Comparison of ENCODE assay signal across 9 cellular contexts in genomic region chr11:128709402-128709801, GRCh38. TPM values are rescaled to one million over a fixed set of nuclear protein-coding genes. Genes with fewer than 3 reads are reported as not detected.
DNase-seq lines count a peak whose midpoint lies in the region; ATAC-seq, FAIRE-seq and TF ChIP-seq lines count a peak whose summit lies in the region.
"Had no signal": no experiment of that assay in that cellular context is flagged by ENCODE, and none has a peak within 500 bp of the region (broad histone marks: within the 10 kb centered on the region; RNA-seq: fewer than 3 reads in every experiment).

No MANE protein-coding gene starts in this region.

- no peak for TF ChIP-seq CTCF in A673 (conservative IDR thresholded peaks at IDR 0.05; ENCODE audit: low read depth, low read length)
- no peak for TF ChIP-seq CTCF in HFF-Myc (IDR thresholded peaks at IDR 0.05; ENCODE audit: low read depth, low read length, missing control alignments)
- TF ChIP-seq CTCF in cardiac fibroblast (IDR thresholded peaks at IDR 0.05; ENCODE audit: low read depth, low read length): no peak
- TF ChIP-seq CTCF in HepG2 (CRISPR knock-in tag; IDR thresholded peaks at IDR 0.05): no peak

- no peak overlapping the region for H2AFZ ChIP-seq in HepG2 (ENCODE audit: low read length)

- TF ChIP-seq RAD21 in HepG2 (CRISPR knock-in tag; IDR thresholded peaks at IDR 0.05): no peak

- no peak overlapping the region for H3K4me2 ChIP-seq in HepG2 (ENCODE audit: low read depth, low read length)

- H3K4me1 ChIP-seq in A673 (ENCODE audit: insufficient read depth, low read length, poor library complexity, severe bottlenecking) (no peaks in the 10 kb centered on the region), HepG2 (ENCODE audit: insufficient read depth, low read length) (no peaks in the 10 kb centered on the region)

- in situ Hi-C loops in HepG2 (cut with HindIII; ENCODE audit: extremely low pct_ligation_motif_present, low pct_unique_long_range_greater_than_20kb): no loop called here

- H3K27ac ChIP-seq in A673 (ENCODE audit: low read depth, low read length, poor library complexity, severe bottlenecking) (no peak overlapping the region), HepG2 (ENCODE audit: extremely low read length, insufficient read depth, low read length) (no peak overlapping the region)
- H3K27ac ChIP-seq: HL-60 had no signal

- intact Hi-C loops in A673 (cut with micrococcal nuclease; ENCODE audit: unreplicated experiment): no loop called here
- intact Hi-C loops in HepG2 (cut with micrococcal nuclease; ENCODE audit: unreplicated experiment): no loop called here

- no peak overlapping the region for H3K9ac ChIP-seq in HepG2 (ENCODE audit: insufficient read depth, low read depth, low read length)

- ATAC-seq in HepG2: no peak

- H3K9me3 ChIP-seq in A673 (ENCODE audit: low read depth, low read length, poor library complexity, severe bottlenecking): no peaks in the 10 kb centered on the region
- no peaks in the 10 kb centered on the region for H3K9me3 ChIP-seq in HepG2 (ENCODE audit: low read length)

- POLR2A ChIA-PET in A673 (lab: Charles Lee; ENCODE audit: low non-redundant PET): no interaction called here
- POLR2A ChIA-PET in HepG2 (lab: Yijun Ruan, JAX): no interaction called here

- BruUV-seq in A673 (replicated peaks; lab: Mats Ljungman, UMichigan) (no TSS peak), HepG2 (replicated peaks; lab: Mats Ljungman, UMichigan) (no TSS peak)

- no peaks in the 10 kb centered on the region for H3K79me2 ChIP-seq in HepG2 (ENCODE audit: insufficient read depth, low read length)

- TF ChIP-seq POLR2A in HepG2 (IDR thresholded peaks at IDR 0.05; ENCODE audit: insufficient read depth in 1 of 2, low read depth in 2 of 2, low read length in 2 of 2): no peak

- TF ChIP-seq EP300 in HepG2 (IDR thresholded peaks at IDR 0.05; ENCODE audit: low read depth in 2 of 2, low read length in 2 of 2): no peak
- TF ChIP-seq EP300 in HepG2 (CRISPR knock-in tag; IDR thresholded peaks at IDR 0.05; ENCODE audit: borderline replicate concordance): no peak

- CTCF ChIA-PET in A673 (lab: Charles Lee) (no interaction called here), HepG2 (lab: Yijun Ruan, JAX; ENCODE audit: low intra/inter-chr PET ratio, low total read pairs) (no interaction called here)

- 0% methylated on average over 6 of the region's 6 CpGs for WGBS in HepG2 (ENCODE audit: low lambda C conversion rate)

- peaks cover 10% of the 10 kb centered on the region for H3K27me3 ChIP-seq in A673 (replicated peaks; ENCODE audit: insufficient read depth, low read depth, low read length, poor library complexity)
- peaks cover 0 to 12% of the 10 kb centered on the region in 2 experiments; a peak in 1 of 5 replicates for H3K27me3 ChIP-seq in HepG2 (ENCODE audit: control insufficient read depth in 1 of 2, insufficient read depth in 2 of 2, low read length in 2 of 2)

- H3K4me3 ChIP-seq in A673 (ENCODE audit: low read depth, low read length, poor library complexity, severe bottlenecking): no peak overlapping the region
- H3K4me3 ChIP-seq in HFF-Myc (replicated peaks; ENCODE audit: low read depth, low read length): no peak overlapping the region
- no peak overlapping the region for H3K4me3 ChIP-seq in cardiac fibroblast (replicated peaks in 1 of 2; ENCODE audit: low read depth in 2 of 2, low read length in 2 of 2)
- H3K4me3 ChIP-seq in HepG2 (replicated peaks in 1 of 3; ENCODE audit: insufficient read depth in 1 of 3, low read depth in 2 of 3, low read length in 3 of 3): no peak overlapping the region

- H4K20me1 ChIP-seq in HepG2 (ENCODE audit: insufficient read depth, low read length): no peaks in the 10 kb centered on the region

- FAIRE-seq in HepG2 (lab: Jason Lieb, UNC): no peak

- H3K36me3 ChIP-seq in A673 (ENCODE audit: insufficient read depth, low read length, poor library complexity, severe bottlenecking) (no peaks in the 10 kb centered on the region), HepG2 (replicated peaks in 1 of 2; ENCODE audit: control insufficient read depth in 1 of 2, insufficient read depth in 2 of 2, low read length in 2 of 2) (no peaks in the 10 kb centered on the region)

- peak; percentile 72 for DNase-seq in A673 (ENCODE audit: low spot score)
- peak; percentile 72 for DNase-seq in HFF-Myc (ENCODE audit: extremely low read depth, low read depth)
- DNase-seq in cardiac fibroblast (ENCODE audit: low read depth in 2 of 2): peak; percentile 99
- peak; percentile 12 for DNase-seq in HepG2 (ENCODE audit: low spot score)
- no peak for DNase-seq in SHP77 treated with DMSO at 0.1 percent for 48 hours (lab: John Stamatoyannopoulos, UW)
- DNase-seq in SK-N-DZ (ENCODE audit: low spot score): no peak
- DNase-seq in SHP77 (lab: John Stamatoyannopoulos, UW): no peak
- no peak for DNase-seq in NCI-H526 (lab: John Stamatoyannopoulos, UW)

TF ChIP-seq in HepG2, 621 proteins besides CTCF, POLR2A, EP300 and RAD21:
- no peak for TF ChIP-seq PHF8 (CRISPR knock-in tag; IDR thresholded peaks at IDR 0.05)
- TF ChIP-seq, protein P1, sequence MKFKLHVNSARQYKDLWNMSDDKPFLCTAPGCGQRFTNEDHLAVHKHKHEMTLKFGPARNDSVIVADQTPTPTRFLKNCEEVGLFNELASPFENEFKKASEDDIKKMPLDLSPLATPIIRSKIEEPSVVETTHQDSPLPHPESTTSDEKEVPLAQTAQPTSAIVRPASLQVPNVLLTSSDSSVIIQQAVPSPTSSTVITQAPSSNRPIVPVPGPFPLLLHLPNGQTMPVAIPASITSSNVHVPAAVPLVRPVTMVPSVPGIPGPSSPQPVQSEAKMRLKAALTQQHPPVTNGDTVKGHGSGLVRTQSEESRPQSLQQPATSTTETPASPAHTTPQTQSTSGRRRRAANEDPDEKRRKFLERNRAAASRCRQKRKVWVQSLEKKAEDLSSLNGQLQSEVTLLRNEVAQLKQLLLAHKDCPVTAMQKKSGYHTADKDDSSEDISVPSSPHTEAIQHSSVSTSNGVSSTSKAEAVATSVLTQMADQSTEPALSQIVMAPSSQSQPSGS (CRISPR knock-in tag; IDR thresholded peaks at IDR 0.05): no peak
- TF ChIP-seq FOSL2 (CRISPR knock-in tag; IDR thresholded peaks at IDR 0.05): peak; percentile 17; the same call in 1 of the 2 replicates

RNA-seq across cellular contexts. Expression of gene FLI1, which starts 15.5 kb away (rescaled TPM):
- total RNA-seq in A673 (2021): 51.9 and 56.1 TPM in 2 replicates
- not detected in 2 replicates for total RNA-seq in HepG2 (2016; rRNA removed; fragmentation: Illumina TruSeq; extraction: Trizol)
- not detected in 2 replicates for total RNA-seq in HepG2 (2016; cell fraction: cytosol; rRNA removed; fragmentation: Illumina TruSeq; extraction: Trizol; ENCODE audit: low read depth)
- not detected in 2 replicates for total RNA-seq in HepG2 (2016; cell fraction: insoluble cytoplasmic fraction; rRNA removed; fragmentation: Illumina TruSeq; extraction: Trizol)
- total RNA-seq in HepG2 (2016; cell fraction: membrane; rRNA removed; fragmentation: Illumina TruSeq; extraction: Trizol): not detected in 2 replicates
- not detected in 2 replicates for total RNA-seq in HepG2 (2016; cell fraction: nucleus; rRNA removed; fragmentation: Illumina TruSeq; extraction: Trizol)
- polyA plus RNA-seq in HepG2 (2011; rRNA removed): not detected in 2 replicates
- not detected in 2 replicates for polyA plus RNA-seq in HepG2 (2011; cell fraction: cytosol; rRNA removed)
- not detected in 2 replicates for polyA plus RNA-seq in HepG2 (2011; cell fraction: nucleus; rRNA removed)
- not detected in 2 replicates for polyA plus RNA-seq in HepG2 (2012)
- polyA plus RNA-seq in HepG2 (2016; cell fraction: cytosol; fragmentation: Illumina TruSeq; extraction: Trizol; ENCODE audit: low read depth): not detected in 2 replicates
- not detected in 2 replicates for polyA plus RNA-seq in HepG2 (2016; cell fraction: insoluble cytoplasmic fraction; fragmentation: Illumina TruSeq; extraction: Trizol; ENCODE audit: low read depth)
- not detected in 2 replicates for polyA plus RNA-seq in HepG2 (2016; cell fraction: membrane; fragmentation: Illumina TruSeq; extraction: Trizol; ENCODE audit: low read depth)
- not detected in 2 replicates for polyA plus RNA-seq in HepG2 (2016; cell fraction: nucleus; fragmentation: Illumina TruSeq; extraction: Trizol; ENCODE audit: insufficient read depth, low read depth)
- not detected in 2 replicates for polyA minus RNA-seq in HepG2 (2011; rRNA and poly(A)+ RNA removed; ENCODE audit: low replicate concordance)
- polyA minus RNA-seq in HepG2 (2011; cell fraction: cytosol; rRNA and poly(A)+ RNA removed): not detected in 2 replicates
- not detected in 2 replicates for polyA minus RNA-seq in HepG2 (2011; cell fraction: nucleus; rRNA and poly(A)+ RNA removed)
- polyA plus RNA-seq in SK-N-DZ (2014; cell fraction: cytosol; rRNA removed): not detected in 2 replicates
- polyA plus RNA-seq in SK-N-DZ (2014; cell fraction: nucleus; rRNA removed): not detected in 2 replicates

Comparison
In these comparisons a context has a peak if more than half of its experiments do, and no peak if none do; other contexts are left out.
1. DNase-seq: peak in A673 (single experiment), HFF-Myc (single experiment), cardiac fibroblast (2 of 2) and HepG2 (single experiment); none in SHP77 treated with DMSO at 0.1 percent for 48 hours (single experiment), SK-N-DZ (single experiment), SHP77 (0 of 2) and NCI-H526 (0 of 2).
2. RNA of gene FLI1, which starts 15.5 kb away (total RNA-seq): 51.9 to 56.1 TPM in A673; not detected in HepG2; every median in the first group is over 10 times any median in the second.